ENCODE assay signal across 11 cellular contexts in the genomic region with DNA sequence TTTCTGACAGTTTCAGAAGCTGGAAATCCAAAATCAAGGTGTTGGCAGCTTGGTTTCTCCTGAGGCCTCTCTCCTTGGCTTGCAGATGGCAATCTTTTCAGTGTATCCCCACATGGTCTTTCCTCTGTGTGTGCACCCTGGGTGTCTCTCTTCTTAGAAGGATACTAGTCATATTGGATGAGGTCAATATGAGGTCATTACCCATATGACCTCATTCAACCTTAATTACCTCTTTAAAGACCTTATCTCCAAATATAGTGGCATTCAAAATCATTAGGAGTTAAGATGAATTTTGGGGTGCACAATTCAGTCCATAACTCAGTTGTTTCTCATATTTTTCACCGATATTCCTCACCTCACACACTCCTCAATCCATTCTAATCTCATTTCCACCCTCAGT.
"Had no signal": no experiment of that assay in that cellular context is flagged by ENCODE, and none has a peak within 500 bp of the region (broad histone marks: within the 10 kb centered on the region; RNA-seq: fewer than 3 reads in every experiment).

No MANE protein-coding gene starts in this region.

- H2AFZ ChIP-seq: GM23248, GM23338 had no signal

- FAIRE-seq: H1, H54 had no signal

- H3K4me2 ChIP-seq: GM23338 had no signal

- ATAC-seq: GM23338, HCT116 had no signal

- H3K4me3 ChIP-seq: GM23248, GM23338, HAP-1 had no signal

- DNase-seq: GM23248, GOT3, H7, H9, HCEC 1CT, HFFc6 had no signal

- H3K36me3 ChIP-seq: HAP-1 had no signal

- H3K9ac ChIP-seq: GM23248 had no signal

- H3K27ac ChIP-seq: GM23248 had no signal

- H3K4me1 ChIP-seq: HAP-1 had no signal

- H3K9me3 ChIP-seq: HAP-1 had no signal
